8 cellular contexts compared by ENCODE assay signal in the genomic region with DNA sequence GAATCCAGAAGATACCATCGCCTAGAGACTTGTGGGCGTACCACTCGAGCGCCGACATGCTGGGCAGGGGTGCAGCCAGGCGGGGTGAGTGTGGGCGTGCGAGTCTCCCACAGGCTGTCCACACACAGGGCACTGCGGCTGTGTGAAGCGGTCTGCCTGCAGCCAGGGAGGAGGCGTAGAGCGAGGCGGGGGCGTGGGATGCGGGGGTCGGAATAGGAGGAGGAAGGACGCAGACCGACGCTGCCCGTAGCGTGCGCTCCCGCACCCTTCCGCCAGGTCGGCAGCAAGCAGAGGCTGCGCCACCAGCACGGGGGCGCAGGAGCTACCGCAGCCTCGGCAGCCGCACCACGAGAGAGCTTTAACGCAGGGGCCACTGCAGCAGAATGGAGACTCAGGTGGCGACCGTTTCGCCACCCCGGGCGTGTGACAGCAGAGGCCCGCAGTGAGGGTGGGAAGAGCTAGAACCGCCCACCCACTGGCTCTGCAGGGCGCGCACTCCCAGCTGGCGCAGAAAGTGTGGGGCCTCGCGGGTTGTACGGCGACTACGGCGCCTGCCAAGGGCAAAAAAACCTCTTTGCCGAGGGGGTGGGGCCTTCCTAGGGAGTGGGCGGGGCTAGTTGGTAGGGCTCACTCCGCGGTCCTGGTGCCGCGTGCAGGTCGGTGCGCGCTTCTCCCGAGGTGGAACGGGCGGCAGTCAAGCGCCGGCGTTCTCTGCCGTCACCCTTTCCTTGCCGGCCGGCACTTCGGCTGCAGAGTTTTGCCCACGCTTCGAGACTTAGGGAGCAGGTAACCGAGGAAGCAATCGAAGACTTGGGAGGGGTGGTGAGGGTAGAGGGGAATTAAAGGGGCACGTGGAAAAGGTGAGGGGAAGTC. TPM values are rescaled to one million over a fixed set of nuclear protein-coding genes. Genes with fewer than 3 reads are reported as not detected.
DNase-seq lines count a peak whose midpoint lies in the region; ATAC-seq lines count a peak whose summit lies in the region.

Gene MBLAC2 (minus strand): TSS at position 537 of the 873 bp plus-strand sequence. CDS start 479 bp downstream, at position 58.
Gene POLR3G (plus strand): TSS at position 630 of the 873 bp plus-strand sequence. CDS start 10,704 bp downstream, outside the sequence.

- peak; percentile 95 for DNase-seq in ELF-1 (ENCODE audit: low read depth, low spot score)
- peak; percentile 91 for DNase-seq in RKO (ENCODE audit: low spot score)
- peak; percentile 87 for DNase-seq in fibroblast of peridontal ligament (ENCODE audit: extremely low read depth)
- peak; percentile 93 for DNase-seq in natural killer cell treated with Interleukin-12 subunit alpha and Interleukin-12 subunit beta and Interleukin-15 and Interleukin-18, amount 100 ng/mL, for 72 hours (ENCODE audit: low spot score)
- peak; percentile 94 for DNase-seq in stimulated activated naive CD4-positive, alpha-beta T cell treated with Interleukin-2 at 50 U/mL for 16 hours (lab: John Stamatoyannopoulos, UW)

- peaks cover 11% of the 10 kb centered on the region for H3K36me3 Mint-ChIP-seq in activated T-helper 17 cell treated with anti-CD3 and anti-CD28 coated beads, Interleukin-2, amount 50 U/mL, for 72 hours (ENCODE audit: low read depth)
- H3K36me3 Mint-ChIP-seq in natural killer cell treated with Interleukin-12 subunit alpha and Interleukin-12 subunit beta and Interleukin-15 and Interleukin-18, amount 100 ng/mL, for 72 hours, result no peaks in the 10 kb centered on the region

- ATAC-seq in GM21825 (IDR thresholded peaks at IDR 0.05; ENCODE audit: unreplicated experiment), result peak; percentile 88
- ATAC-seq in activated T-helper 17 cell treated with anti-CD3 and anti-CD28 coated beads, Interleukin-2, amount 50 U/mL, for 72 hours (replicated peaks), result peak; percentile 92
- ATAC-seq in natural killer cell treated with Interleukin-12 subunit alpha and Interleukin-12 subunit beta and Interleukin-15 and Interleukin-18, amount 100 ng/mL, for 72 hours, result peak; percentile 94 to 97

- peak within 1 kb of the TSS; percentile 86 for H3K27ac Mint-ChIP-seq in activated T-helper 17 cell treated with anti-CD3 and anti-CD28 coated beads, Interleukin-2, amount 50 U/mL, for 72 hours
- H3K27ac Mint-ChIP-seq in natural killer cell treated with Interleukin-12 subunit alpha and Interleukin-12 subunit beta and Interleukin-15 and Interleukin-18, amount 100 ng/mL, for 72 hours, result peak within 1 kb of the TSS; percentile 84

- H3K36me3 ChIP-seq in KOPT-K1 (ENCODE audit: insufficient read depth, low read length), result peaks cover 11% of the 10 kb centered on the region

- H3K4me3 Mint-ChIP-seq in activated T-helper 17 cell treated with anti-CD3 and anti-CD28 coated beads, Interleukin-2, amount 50 U/mL, for 72 hours, result peak within 1 kb of the TSS; percentile 98
- peak within 1 kb of the TSS; percentile 94 for H3K4me3 Mint-ChIP-seq in natural killer cell treated with Interleukin-12 subunit alpha and Interleukin-12 subunit beta and Interleukin-15 and Interleukin-18, amount 100 ng/mL, for 72 hours

- no peaks in the 10 kb centered on the region for H3K27me3 Mint-ChIP-seq in activated T-helper 17 cell treated with anti-CD3 and anti-CD28 coated beads, Interleukin-2, amount 50 U/mL, for 72 hours
- H3K27me3 Mint-ChIP-seq in natural killer cell treated with Interleukin-12 subunit alpha and Interleukin-12 subunit beta and Interleukin-15 and Interleukin-18, amount 100 ng/mL, for 72 hours, result no peaks in the 10 kb centered on the region

- peak within 1 kb of the TSS; percentile 77 for H3K27ac ChIP-seq in KOPT-K1 (ENCODE audit: low read depth, low read length, poor library complexity, severe bottlenecking)

- no peaks in the 10 kb centered on the region for H3K9me3 ChIP-seq in KOPT-K1 (ENCODE audit: insufficient read depth, low read length, poor library complexity, severe bottlenecking)

- H3K9me3 Mint-ChIP-seq in activated T-helper 17 cell treated with anti-CD3 and anti-CD28 coated beads, Interleukin-2, amount 50 U/mL, for 72 hours, result no peaks in the 10 kb centered on the region
- H3K9me3 Mint-ChIP-seq in natural killer cell treated with Interleukin-12 subunit alpha and Interleukin-12 subunit beta and Interleukin-15 and Interleukin-18, amount 100 ng/mL, for 72 hours, result no peaks in the 10 kb centered on the region

- peaks cover 9% of the 10 kb centered on the region for H3K4me1 Mint-ChIP-seq in activated T-helper 17 cell treated with anti-CD3 and anti-CD28 coated beads, Interleukin-2, amount 50 U/mL, for 72 hours
- peaks cover 27 to 34% of the 10 kb centered on the region in 2 donors for H3K4me1 Mint-ChIP-seq in natural killer cell treated with Interleukin-12 subunit alpha and Interleukin-12 subunit beta and Interleukin-15 and Interleukin-18, amount 100 ng/mL, for 72 hours (ENCODE audit: low read depth in 2 of 2)

RNA-seq across cellular contexts. Expression of gene MBLAC2, which starts in this region (rescaled TPM):
- total RNA-seq in activated T-helper 17 cell treated with anti-CD3 and anti-CD28 coated beads, Interleukin-2, amount 50 U/mL, for 72 hours, result 1 to 10 TPM; 2.4 to 3.5 TPM
- total RNA-seq in natural killer cell treated with Interleukin-12 subunit alpha and Interleukin-12 subunit beta and Interleukin-15 and Interleukin-18, amount 100 ng/mL, for 72 hours, result 1 to 10 TPM; 3.2 to 4.9 TPM

RNA-seq across cellular contexts. Expression of gene POLR3G, which starts in this region (rescaled TPM):
- 10 to 100 TPM in 1 of 2 donors, 1 to 10 TPM in 1; 5.3 to 22.9 TPM for total RNA-seq in activated T-helper 17 cell treated with anti-CD3 and anti-CD28 coated beads, Interleukin-2, amount 50 U/mL, for 72 hours
- total RNA-seq in natural killer cell treated with Interleukin-12 subunit alpha and Interleukin-12 subunit beta and Interleukin-15 and Interleukin-18, amount 100 ng/mL, for 72 hours, result 10 to 100 TPM in 1 of 2 donors, 1 to 10 TPM in 1; 9.5 to 29.3 TPM

Comparison
In these comparisons a context has a peak if more than half of its experiments do, and no peak if none do; other contexts are left out.
1. Peak in every context shown above with its lines: DNase-seq, ATAC-seq and H3K27ac ChIP-seq.